ENCODE assay signal across 7 cellular contexts in genomic region chr20:38875170-38875993, GRCh38. TPM values are rescaled to one million over a fixed set of nuclear protein-coding genes. Genes with fewer than 3 reads are reported as not detected.
DNase-seq lines count a peak whose midpoint lies in the region; ATAC-seq, FAIRE-seq and TF ChIP-seq lines count a peak whose summit lies in the region.

No MANE protein-coding gene starts in this region.

- H3K27ac ChIP-seq in SU-DHL-6 (ENCODE audit: low read depth, low read length) (peak overlapping the region; percentile 99), small intestine (ENCODE audit: low read depth in 1 of 2, low read length in 1 of 2) (peak overlapping the region; percentile 42 to 82)

- peaks cover 56% of the 10 kb centered on the region for H3K79me2 ChIP-seq in SU-DHL-6 (ENCODE audit: insufficient read depth, low read length)

- H4K20me1 ChIP-seq in SU-DHL-6 (ENCODE audit: low read depth, low read length), result no peaks in the 10 kb centered on the region

- H3K36me3 ChIP-seq in SU-DHL-6 (ENCODE audit: low read length), result no peaks in the 10 kb centered on the region
- no peaks in the 10 kb centered on the region for H3K36me3 ChIP-seq in small intestine (ENCODE audit: control insufficient read depth in 2 of 2, insufficient read depth in 2 of 2, low read length in 2 of 2)

- peak; percentile 56 for TF ChIP-seq POLR2A in GM19193 (IDR thresholded peaks at IDR 0.05; ENCODE audit: extremely low read depth, insufficient read depth, insufficient read length)

- H3K9me3 ChIP-seq in SU-DHL-6 (ENCODE audit: insufficient read depth, low read length), result no peaks in the 10 kb centered on the region
- no peaks in the 10 kb centered on the region for H3K9me3 ChIP-seq in small intestine (ENCODE audit: control insufficient read depth, low read depth)

- TF ChIP-seq CTCF in SU-DHL-6 (IDR thresholded peaks at IDR 0.05; ENCODE audit: insufficient read depth, low read length, poor library complexity, severe bottlenecking), result no peak

- H3K4me1 ChIP-seq in small intestine (ENCODE audit: control insufficient read depth in 2 of 2, insufficient read depth in 1 of 2, low read depth in 1 of 2, low read length in 1 of 2), result peaks cover 0 to 7% of the 10 kb centered on the region in 2 donors

- peak; percentile 52 for ATAC-seq in HG02973 (IDR thresholded peaks at IDR 0.05; ENCODE audit: unreplicated experiment)

- no peak for FAIRE-seq in small intestine (lab: Jason Lieb, UNC)

- H3K27me3 ChIP-seq in SU-DHL-6 (ENCODE audit: low read length), result no peaks in the 10 kb centered on the region
- peaks cover 0 to 2% of the 10 kb centered on the region in 2 donors for H3K27me3 ChIP-seq in small intestine (ENCODE audit: control insufficient read depth in 2 of 2, insufficient read depth in 2 of 2, low read length in 2 of 2)

- WGBS in small intestine, 3 donors, result 15 to 22% (median 18%) methylated on average over 11 of the region's 11 CpGs

- H3K4me3 ChIP-seq in SU-DHL-6 (ENCODE audit: insufficient read depth, low read length, poor library complexity, severe bottlenecking), result peak overlapping the region; percentile 26
- no peak overlapping the region for H3K4me3 ChIP-seq in small intestine (ENCODE audit: low read depth in 1 of 2, low read length in 2 of 2)

- DNase-seq in central memory CD4-positive, alpha-beta T cell, result peak; percentile 78
- DNase-seq in small intestine, result peak; percentile 60
- no peak for DNase-seq in kidney tubule cell (ENCODE audit: low spot score)
- no peak for DNase-seq in DMS79 treated with DMSO at 0.1 percent for 48 hours (lab: John Stamatoyannopoulos, UW)

- H2AFZ ChIP-seq in SU-DHL-6 (ENCODE audit: low read depth, low read length, severe bottlenecking), result no peak overlapping the region

- H3K9ac ChIP-seq in SU-DHL-6 (ENCODE audit: low read length), result peak overlapping the region; percentile 63

- peaks cover 87% of the 10 kb centered on the region for H3F3A ChIP-seq in SU-DHL-6 (ENCODE audit: insufficient read depth)

- peak overlapping the region; percentile 64 for H3K4me2 ChIP-seq in SU-DHL-6 (ENCODE audit: low read depth, low read length, poor library complexity, severe bottlenecking)

- no peaks in the 10 kb centered on the region for H3K9me2 ChIP-seq in SU-DHL-6 (replicated peaks; ENCODE audit: insufficient read depth, low read length)

RNA-seq across cellular contexts. Expression of gene FAM83D, which starts 50.8 kb away (rescaled TPM):
- polyA plus RNA-seq in small intestine, result 10 to 100 TPM in 1 of 3 donors, 1 to 10 TPM in 2; 1.1 to 11.6 (median 2.5) TPM

Comparison
In these comparisons a context has a peak if more than half of its experiments do, and no peak if none do; other contexts are left out.
1. DNase-seq: peak in central memory CD4-positive, alpha-beta T cell (single experiment) and small intestine (single experiment); none in kidney tubule cell (single experiment) and DMS79 treated with DMSO at 0.1 percent for 48 hours (single experiment).